24 cellular contexts compared by ENCODE assay signal in genomic region chr14:92555440-92556111, GRCh38. TPM values are rescaled to one million over a fixed set of nuclear protein-coding genes. Genes with fewer than 3 reads are reported as not detected.
DNase-seq lines count a peak whose midpoint lies in the region; ATAC-seq, FAIRE-seq and TF ChIP-seq lines count a peak whose summit lies in the region.
"Had no signal": no experiment of that assay in that cellular context is flagged by ENCODE, and none has a peak within 500 bp of the region (broad histone marks: within the 10 kb centered on the region; RNA-seq: fewer than 3 reads in every experiment).

No MANE protein-coding gene starts in this region.

- no peaks in the 10 kb centered on the region for H3F3A ChIP-seq in neural progenitor cell (ENCODE audit: low read depth)

- no peak for ATAC-seq in activated CD8-positive, alpha-beta T cell treated with anti-CD3 and anti-CD28 coated beads, Interleukin-2, amount 10 ng/mL, durations not matched to agents 7 days and 5 days
- ATAC-seq in natural killer cell (no peak), HG03342 (IDR thresholded peaks at IDR 0.05; ENCODE audit: unreplicated experiment) (no peak)
- ATAC-seq: GM23338, left ventricle myocardium superior, SK-N-SH treated with all-trans-retinoic acid at 6 μM for 48 hours had no signal

- peaks cover 85% of the 10 kb centered on the region for H3K4me1 Mint-ChIP-seq in activated CD8-positive, alpha-beta T cell treated with anti-CD3 and anti-CD28 coated beads, Interleukin-2, amount 10 ng/mL, durations not matched to agents 7 days and 5 days (ENCODE audit: low read depth)
- H3K4me1 Mint-ChIP-seq in natural killer cell (peaks cover 57% of the 10 kb centered on the region in 2 donors), neural progenitor cell (peaks cover 4% of the 10 kb centered on the region)

- H3K27me3 Mint-ChIP-seq in activated CD8-positive, alpha-beta T cell treated with anti-CD3 and anti-CD28 coated beads, Interleukin-2, amount 10 ng/mL, durations not matched to agents 7 days and 5 days (ENCODE audit: low read depth), result no peaks in the 10 kb centered on the region
- H3K27me3 Mint-ChIP-seq in natural killer cell (ENCODE audit: low read depth in 2 of 2), result no peaks in the 10 kb centered on the region
- peaks cover 9% of the 10 kb centered on the region for H3K27me3 Mint-ChIP-seq in neural progenitor cell (ENCODE audit: insufficient read depth, low read depth)

- no peaks in the 10 kb centered on the region for H3K27me3 ChIP-seq in neural progenitor cell
- H3K27me3 ChIP-seq: cardiac muscle cell, MG63, vagina had no signal

- no peaks in the 10 kb centered on the region for H3K9me3 Mint-ChIP-seq in activated CD8-positive, alpha-beta T cell treated with anti-CD3 and anti-CD28 coated beads, Interleukin-2, amount 10 ng/mL, durations not matched to agents 7 days and 5 days (ENCODE audit: insufficient read depth)
- no peaks in the 10 kb centered on the region for H3K9me3 Mint-ChIP-seq in natural killer cell
- no peaks in the 10 kb centered on the region for H3K9me3 Mint-ChIP-seq in neural progenitor cell
- H3K9me3 Mint-ChIP-seq: GM23338 had no signal

- no peak overlapping the region for H2AFZ ChIP-seq in neural progenitor cell (replicated peaks)
- H2AFZ ChIP-seq: GM23338 had no signal

- no peaks in the 10 kb centered on the region for H3K9me3 ChIP-seq in neural progenitor cell (ENCODE audit: low read depth)
- H3K9me3 ChIP-seq: MG63, vagina had no signal

- H3K4me3 ChIP-seq in neural progenitor cell, result no peak overlapping the region
- H3K4me3 ChIP-seq: cardiac muscle cell, GM23338, MG63, vagina had no signal

- H3K9ac ChIP-seq in neural progenitor cell, result no peak overlapping the region

- FAIRE-seq in GM12891 (lab: Jason Lieb, UNC), result peak; percentile 51
- FAIRE-seq: endothelial cell of umbilical vein had no signal

- H3K4me1 ChIP-seq in neural progenitor cell, result no peaks in the 10 kb centered on the region

- H3K36me3 Mint-ChIP-seq in activated CD8-positive, alpha-beta T cell treated with anti-CD3 and anti-CD28 coated beads, Interleukin-2, amount 10 ng/mL, durations not matched to agents 7 days and 5 days (ENCODE audit: low read depth), result peaks cover 66% of the 10 kb centered on the region
- H3K36me3 Mint-ChIP-seq in natural killer cell (no peaks in the 10 kb centered on the region), neural progenitor cell (no peaks in the 10 kb centered on the region)

- CTCF ChIA-PET in activated CD8-positive, alpha-beta T cell treated with anti-CD3 and anti-CD28 coated beads, Interleukin-2, amount 10 ng/mL, durations not matched to agents 7 days and 5 days (lab: Charles Lee), result interaction anchor here (0.8 to 1.7 kb wide), 10 partner anchors 12 to 131 kb away, joined by 3 to 11 read pairs (median 4); no protein-coding TSS in a partner anchor

- H3K27ac Mint-ChIP-seq in activated CD8-positive, alpha-beta T cell treated with anti-CD3 and anti-CD28 coated beads, Interleukin-2, amount 10 ng/mL, durations not matched to agents 7 days and 5 days, result peak overlapping the region; percentile 78
- peak overlapping the region; percentile 10 to 79 for H3K27ac Mint-ChIP-seq in natural killer cell
- H3K27ac Mint-ChIP-seq in neural progenitor cell, result no peak overlapping the region
- H3K27ac Mint-ChIP-seq: GM23338 had no signal

- no peak for TF ChIP-seq POLR2A in GM12891 (IDR thresholded peaks at IDR 0.05; ENCODE audit: low read depth, low read length)

- H3K36me3 ChIP-seq in neural progenitor cell, result no peaks in the 10 kb centered on the region
- H3K36me3 ChIP-seq: cardiac muscle cell had no signal

- H3K27ac ChIP-seq in neural progenitor cell, result no peak overlapping the region
- H3K27ac ChIP-seq: cardiac muscle cell, vagina had no signal

- no peaks in the 10 kb centered on the region for H3K79me2 ChIP-seq in neural progenitor cell (ENCODE audit: low read depth)

- no peak overlapping the region for H3K4me2 ChIP-seq in neural progenitor cell
- H3K4me2 ChIP-seq: GM23338 had no signal

- intact Hi-C loops in natural killer cell (cut with micrococcal nuclease), result no loop called here

- POLR2A ChIA-PET in activated CD8-positive, alpha-beta T cell treated with anti-CD3 and anti-CD28 coated beads, Interleukin-2, amount 10 ng/mL, durations not matched to agents 7 days and 5 days (lab: Charles Lee), result interaction anchor here (0.7 to 1.2 kb wide), 4 partner anchors 11 to 119 kb away, joined by 3 to 7 read pairs (median 4); no protein-coding TSS in a partner anchor

- no peaks in the 10 kb centered on the region for H4K20me1 ChIP-seq in neural progenitor cell (ENCODE audit: low read depth)

- TF ChIP-seq CTCF in natural killer cell (IDR thresholded peaks at IDR 0.05) (no peak), neural progenitor cell (IDR thresholded peaks at IDR 0.05) (no peak)

- peak overlapping the region; percentile 43 for H3K4me3 Mint-ChIP-seq in activated CD8-positive, alpha-beta T cell treated with anti-CD3 and anti-CD28 coated beads, Interleukin-2, amount 10 ng/mL, durations not matched to agents 7 days and 5 days
- peak overlapping the region; percentile 25 for H3K4me3 Mint-ChIP-seq in natural killer cell
- no peak overlapping the region for H3K4me3 Mint-ChIP-seq in neural progenitor cell
- H3K4me3 Mint-ChIP-seq: GM23338 had no signal

- DNase-seq in DMS79 treated with DMSO at 0.1 percent for 48 hours (lab: John Stamatoyannopoulos, UW), result peak; percentile 16
- DNase-seq in DMS79 (lab: John Stamatoyannopoulos, UW), result no peak
- no peak for DNase-seq in GM12891 (ENCODE audit: insufficient read length, low spot score)
- DNase-seq in activated CD8-positive, alpha-beta T cell treated with anti-CD3 and anti-CD28 coated beads, Interleukin-2, amount 10 ng/mL, durations not matched to agents 7 days and 5 days, result no peak
- no peak for DNase-seq in natural killer cell
- DNase-seq in neural progenitor cell (ENCODE audit: low spot score), result no peak
- DNase-seq in nucleus accumbens (lab: John Stamatoyannopoulos, UW), result no peak
- DNase-seq: 8988T; activated CD4-positive, CD25-positive, alpha-beta regulatory T cell; activated effector memory CD4-positive, alpha-beta T cell treated with Interleukin-2 at 50 U/mL for 16 hours; AML-193; GF-D8; left ventricle myocardium superior; MG63; NCI-H345; NK-92 treated with Interleukin-12 subunit alpha and Interleukin-12 subunit beta, amount 100 ng/mL, for 24 hours; occipital lobe; stimulated activated CD4-positive, alpha-beta T cell treated with anti-CD3 and anti-CD28 coated beads, Interleukin-12 subunit alpha, Interleukin-12 subunit beta, amount 100 ng/mL, for 4 hours had no signal

TF ChIP-seq in GM12891, 5 proteins besides CTCF, POLR2A, EP300 and RAD21:
- TF ChIP-seq TAF1 (IDR thresholded peaks at IDR 0.05; ENCODE audit: low read depth, low read length) (no peak), POLR2AphosphoS5 (IDR thresholded peaks at IDR 0.05; ENCODE audit: low read depth, low read length) (no peak), PAX5 (IDR thresholded peaks at IDR 0.05; ENCODE audit: insufficient read depth, low read length, severe bottlenecking) (no peak), POU2F2 (IDR thresholded peaks at IDR 0.05; ENCODE audit: low read depth, low read length) (no peak), SPI1 (IDR thresholded peaks at IDR 0.05; ENCODE audit: low read depth, low read length) (no peak)
TF ChIP-seq in GM12891: peak in this region for 0.

RNA-seq across cellular contexts. Expression of gene RIN3, which starts 42.0 kb away (rescaled TPM):
- 7.6 TPM for polyA plus RNA-seq in GM12891 (2012; ENCODE audit: low read depth, missing spikeins)
- total RNA-seq in activated CD8-positive, alpha-beta T cell treated with anti-CD3 and anti-CD28 coated beads, Interleukin-2, amount 10 ng/mL, durations not matched to agents 7 days and 5 days, result 10 to 100 TPM; 85.6 to 89.0 TPM
- total RNA-seq in natural killer cell (100 to 1,000 TPM; 248 to 289 (median 282) TPM), neural progenitor cell (ENCODE audit: low replicate concordance) (0.09 and 0.22 TPM in 2 replicates)

Comparison
In these comparisons a context has a peak if more than half of its experiments do, and no peak if none do; other contexts are left out.
1. RNA of gene RIN3, which starts 42.0 kb away (total RNA-seq): 248 to 289 TPM in natural killer cell and 85.6 to 89.0 TPM in activated CD8-positive, alpha-beta T cell treated with anti-CD3 and anti-CD28 coated beads, Interleukin-2, amount 10 ng/mL, durations not matched to agents 7 days and 5 days; 0.09 to 0.22 TPM in neural progenitor cell; every median in the first group is over 10 times any median in the second.